Comparison of ENCODE assay signal across 9 cellular contexts in genomic region chr5:42804717-42805339, GRCh38. TPM values are rescaled to one million over a fixed set of nuclear protein-coding genes. Genes with fewer than 3 reads are reported as not detected.
"Had no signal": no experiment of that assay in that cellular context is flagged by ENCODE, and none has a peak within 500 bp of the region (broad histone marks: within the 10 kb centered on the region; RNA-seq: fewer than 3 reads in every experiment).

No MANE protein-coding gene starts in this region.

- H3K4me3 ChIP-seq: GM23248, HAP-1 had no signal

- H3K9ac ChIP-seq: GM23248 had no signal

- H3K9me3 ChIP-seq: HAP-1 had no signal

- H3K27ac ChIP-seq: GM23248, HL-60 had no signal

- H2AFZ ChIP-seq: GM23248 had no signal

- H3K4me1 ChIP-seq: HAP-1 had no signal

- ATAC-seq: HCT116 had no signal

- DNase-seq: GM23248, GOT3, H7, HFFc6, IMR-90 had no signal

- H3K36me3 ChIP-seq: HAP-1 had no signal

RNA-seq across cellular contexts. Expression of gene SELENOP, which starts 6.9 kb away (rescaled TPM):
- total RNA-seq: HT1080 had no signal

RNA-seq across cellular contexts. Expression of gene CCDC152, which starts 48.2 kb away (rescaled TPM):
- total RNA-seq: HT1080 had no signal
